ENCODE assay signal across 9 cellular contexts in genomic region chr3:152403632-152404066, GRCh38.
DNase-seq lines count a peak whose midpoint lies in the region; ATAC-seq, FAIRE-seq and TF ChIP-seq lines count a peak whose summit lies in the region.
"Had no signal": no experiment of that assay in that cellular context is flagged by ENCODE, and none has a peak within 500 bp of the region (broad histone marks: within the 10 kb centered on the region; RNA-seq: fewer than 3 reads in every experiment).

No MANE protein-coding gene starts in this region.

- H3K79me2 ChIP-seq in GM12878 (ENCODE audit: control insufficient read depth, insufficient read depth, low read length) = peaks cover 89% of the 10 kb centered on the region

- POLR2A ChIA-PET in GM12878 (lab: Charles Lee) = interaction anchor here (1.3 to 1.4 kb wide), 2 partner anchors 8 to 27 kb away, joined by 3 to 4 read pairs; no protein-coding TSS in a partner anchor

- no peak overlapping the region for H3K4me3 Mint-ChIP-seq in stimulated activated naive B cell treated with anti-CD40 and anti-IgM and Interleukin-4, amounts not matched to agents 10 μg/mL and 1 μg/mL and 100 μg/mL, for 72 hours

- H4K20me1 ChIP-seq in GM12878 (ENCODE audit: control insufficient read depth, insufficient read depth) = no peaks in the 10 kb centered on the region

- H3K27me3 Mint-ChIP-seq in stimulated activated naive B cell treated with anti-CD40 and anti-IgM and Interleukin-4, amounts not matched to agents 10 μg/mL and 1 μg/mL and 100 μg/mL, for 72 hours = no peaks in the 10 kb centered on the region

- FAIRE-seq in GM12878 (lab: Jason Lieb, UNC) = no peak
- FAIRE-seq in RCC 7860 (lab: Jason Lieb, UNC) = no peak

- peaks cover 0 to 7% of the 10 kb centered on the region in 2 experiments; a peak in 1 of 4 replicates for H3K36me3 ChIP-seq in GM12878 (ENCODE audit: control insufficient read depth in 2 of 2, insufficient read depth in 2 of 2, low read length in 1 of 2)

- CTCF ChIA-PET in GM12878 (lab: Yijun Ruan, JAX) = interaction anchor here (0.6 to 1.6 kb wide), 5 partner anchors 8 to 219 kb away, joined by 3 to 5 read pairs (median 4); no protein-coding TSS in a partner anchor

- H3K9ac ChIP-seq in GM12878 (ENCODE audit: control insufficient read depth, insufficient read depth, low read length) = no peak overlapping the region

- in situ Hi-C loops in GM12878 (cut with MboI) = no loop called here

- H3K27me3 ChIP-seq in GM12878 (replicated peaks in 1 of 2; ENCODE audit: control insufficient read depth in 2 of 2, insufficient read depth in 2 of 2, low read length in 1 of 2) = no peaks in the 10 kb centered on the region

- no peak for TF ChIP-seq POLR2A in GM12878 (IDR thresholded peaks at IDR 0.05; ENCODE audit: low read depth, low read length)

- BruUV-seq in GM12878 (replicated peaks; lab: Mats Ljungman, UMichigan) = no TSS peak

- RAD21 ChIA-PET in GM12878 (lab: Charles Lee; ENCODE audit: unreplicated experiment) = interaction anchor here (0.8 to 3.3 kb wide), 4 partner anchors 9 to 40 kb away, joined by 3 to 19 read pairs (median 4); no protein-coding TSS in a partner anchor

- SMC1A ChIA-PET in GM12878 (lab: Charles Lee; ENCODE audit: uncharacterized antibody, unreplicated experiment) = interaction anchor here (0.5 to 3.3 kb wide), 9 partner anchors 11 to 142 kb away, joined by 3 to 16 read pairs (median 3); no protein-coding TSS in a partner anchor

- no peak overlapping the region for H2AFZ ChIP-seq in GM12878 (ENCODE audit: control insufficient read depth, low read depth, low read length)

- H3K4me2 ChIP-seq in GM12878 (ENCODE audit: control insufficient read depth, insufficient read depth) = no peak overlapping the region

- TF ChIP-seq EP300 in GM12878 (IDR thresholded peaks at IDR 0.05; ENCODE audit: borderline replicate concordance in 1 of 2, control insufficient read depth in 1 of 2, low read depth in 2 of 2, low read length in 2 of 2) = no peak

- DNase-seq in DMS53 (lab: John Stamatoyannopoulos, UW) (peak; percentile 7), DMS53 treated with DMSO at 0.1 percent for 48 hours (lab: John Stamatoyannopoulos, UW; ENCODE audit: unreplicated experiment) (no peak), GM12878 (ENCODE audit: low read depth, low spot score) (no peak), left colon (no peak), GF-D8 (lab: John Stamatoyannopoulos, UW) (no peak), RCC 7860 (ENCODE audit: low spot score) (no peak), hippocampal formation (lab: John Stamatoyannopoulos, UW) (no peak)
- no peak for DNase-seq in stimulated activated naive B cell treated with anti-CD40 and anti-IgM and Interleukin-4, amounts not matched to agents 10 μg/mL and 1 μg/mL and 100 μg/mL, for 72 hours

- H3K9me3 ChIP-seq in GM12878 (replicated peaks; ENCODE audit: control insufficient read depth, insufficient read depth, low read length) = peaks cover 3% of the 10 kb centered on the region

- TF ChIP-seq CTCF in GM12878 (IDR thresholded peaks at IDR 0.05 in 2 of 3, conservative IDR thresholded peaks at IDR 0.05 in 1 of 3; ENCODE audit: control insufficient read depth in 2 of 3, extremely low read depth in 1 of 3, insufficient read depth in 1 of 3, low read depth in 3 of 3, low read length in 3 of 3) = no peak

- ATAC-seq in GM12878 (peak; percentile 17; the same call in 2 of the 3 replicates), left colon (peak; percentile 36)
- peak in 1 of 2 donors; percentile 18 for ATAC-seq in stimulated activated naive B cell treated with anti-CD40 and anti-IgM and Interleukin-4, amounts not matched to agents 10 μg/mL and 1 μg/mL and 100 μg/mL, for 72 hours (replicated peaks)

- no peak for TF ChIP-seq RAD21 in GM12878 (IDR thresholded peaks at IDR 0.05; ENCODE audit: insufficient read depth, low read depth, low read length)

- 98% methylated on average over 2 of the region's 2 CpGs for WGBS in GM12878 (ENCODE audit: insufficient coverage, insufficient replicate concordance, low lambda C conversion rate, missing lambda C conversion rate)

- peaks cover 46 to 64% of the 10 kb centered on the region in 2 donors for H3K4me1 Mint-ChIP-seq in stimulated activated naive B cell treated with anti-CD40 and anti-IgM and Interleukin-4, amounts not matched to agents 10 μg/mL and 1 μg/mL and 100 μg/mL, for 72 hours

- H3K9me3 Mint-ChIP-seq in stimulated activated naive B cell treated with anti-CD40 and anti-IgM and Interleukin-4, amounts not matched to agents 10 μg/mL and 1 μg/mL and 100 μg/mL, for 72 hours = peaks cover 0 to 1% of the 10 kb centered on the region in 2 donors

- H3K36me3 Mint-ChIP-seq in stimulated activated naive B cell treated with anti-CD40 and anti-IgM and Interleukin-4, amounts not matched to agents 10 μg/mL and 1 μg/mL and 100 μg/mL, for 72 hours = peaks cover 30 to 41% of the 10 kb centered on the region in 2 donors

- peak overlapping the region; percentile 72 for H3K27ac Mint-ChIP-seq in stimulated activated naive B cell treated with anti-CD40 and anti-IgM and Interleukin-4, amounts not matched to agents 10 μg/mL and 1 μg/mL and 100 μg/mL, for 72 hours

- no peak overlapping the region for H3K27ac ChIP-seq in GM12878 (ENCODE audit: control insufficient read depth, insufficient read depth)
- H3K27ac ChIP-seq: 22Rv1 had no signal

- no peak overlapping the region for H3K4me3 ChIP-seq in GM12878

- intact Hi-C loops in GM12878 (cut with micrococcal nuclease; ENCODE audit: unreplicated experiment) (no loop called here), left colon (cut with DNase I, micrococcal nuclease) (no loop called here)

- no peaks in the 10 kb centered on the region; the same call in 1 of the 2 replicates for H3K4me1 ChIP-seq in GM12878 (ENCODE audit: control insufficient read depth, insufficient read depth, low read length)

TF ChIP-seq in GM12878, 131 proteins besides CTCF, POLR2A, EP300 and RAD21:
- TF ChIP-seq SRF (IDR thresholded peaks at IDR 0.05; ENCODE audit: low read depth in 2 of 2, low read length in 2 of 2) = no peak
- no peak for TF ChIP-seq CHD4 (IDR thresholded peaks at IDR 0.05)
- TF ChIP-seq ASH2L (IDR thresholded peaks at IDR 0.05; ENCODE audit: borderline replicate concordance, low read depth) = no peak
- no peak for TF ChIP-seq PAX5 (IDR thresholded peaks at IDR 0.05; ENCODE audit: borderline replicate concordance, low read depth, low read length)
- TF ChIP-seq JUNB (IDR thresholded peaks at IDR 0.05) = no peak
- no peak for TF ChIP-seq BCL11A (IDR thresholded peaks at IDR 0.05; ENCODE audit: low read depth, low read length)
- no peak for TF ChIP-seq SMARCA5 (IDR thresholded peaks at IDR 0.05)
- no peak for TF ChIP-seq ATF7 (IDR thresholded peaks at IDR 0.05; ENCODE audit: low read depth)
- no peak for TF ChIP-seq FOS (IDR thresholded peaks at IDR 0.05; ENCODE audit: borderline replicate concordance, extremely low read depth, insufficient read length)
- TF ChIP-seq ETV6 (conservative IDR thresholded peaks at IDR 0.05 in 1 of 2, IDR thresholded peaks at IDR 0.05 in 1 of 2; ENCODE audit: borderline replicate concordance in 1 of 2, low read depth in 1 of 2) = no peak
- TF ChIP-seq USF1 (IDR thresholded peaks at IDR 0.05; ENCODE audit: borderline replicate concordance, extremely low read length, insufficient read depth, low read depth, low read length) = no peak
- no peak for TF ChIP-seq RBBP5 (conservative IDR thresholded peaks at IDR 0.05)
- TF ChIP-seq RFX5 (IDR thresholded peaks at IDR 0.05; ENCODE audit: low read depth, low read length) = no peak
- TF ChIP-seq PKNOX1 (IDR thresholded peaks at IDR 0.05) = no peak
- TF ChIP-seq, protein P1, sequence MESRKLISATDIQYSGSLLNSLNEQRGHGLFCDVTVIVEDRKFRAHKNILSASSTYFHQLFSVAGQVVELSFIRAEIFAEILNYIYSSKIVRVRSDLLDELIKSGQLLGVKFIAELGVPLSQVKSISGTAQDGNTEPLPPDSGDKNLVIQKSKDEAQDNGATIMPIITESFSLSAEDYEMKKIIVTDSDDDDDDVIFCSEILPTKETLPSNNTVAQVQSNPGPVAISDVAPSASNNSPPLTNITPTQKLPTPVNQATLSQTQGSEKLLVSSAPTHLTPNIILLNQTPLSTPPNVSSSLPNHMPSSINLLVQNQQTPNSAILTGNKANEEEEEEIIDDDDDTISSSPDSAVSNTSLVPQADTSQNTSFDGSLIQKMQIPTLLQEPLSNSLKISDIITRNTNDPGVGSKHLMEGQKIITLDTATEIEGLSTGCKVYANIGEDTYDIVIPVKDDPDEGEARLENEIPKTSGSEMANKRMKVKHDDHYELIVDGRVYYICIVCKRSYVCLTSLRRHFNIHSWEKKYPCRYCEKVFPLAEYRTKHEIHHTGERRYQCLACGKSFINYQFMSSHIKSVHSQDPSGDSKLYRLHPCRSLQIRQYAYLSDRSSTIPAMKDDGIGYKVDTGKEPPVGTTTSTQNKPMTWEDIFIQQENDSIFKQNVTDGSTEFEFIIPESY (IDR thresholded peaks at IDR 0.05) = no peak
- no peak for TF ChIP-seq NR2F1 (conservative IDR thresholded peaks at IDR 0.05)
TF ChIP-seq in GM12878: peak in this region for 0.
